Comparison of ENCODE assay signal across 8 cellular contexts in genomic region chr13:60164490-60164889, GRCh38. TPM values are rescaled to one million over a fixed set of nuclear protein-coding genes. Genes with fewer than 3 reads are reported as not detected.
A peak's percentile ranks its signal among the peaks of the same experiment; 100 is the strongest.
DNase-seq lines count a peak whose midpoint lies in the region; TF ChIP-seq lines count a peak whose summit lies in the region.

No MANE protein-coding gene starts in this region.

- H3K27me3 Mint-ChIP-seq in neural progenitor cell (ENCODE audit: insufficient read depth, low read depth): no peaks in the 10 kb centered on the region

- peak overlapping the region; percentile 96 for H3K4me2 ChIP-seq in neural progenitor cell

- H4K20me1 ChIP-seq in neural progenitor cell (ENCODE audit: low read depth): no peaks in the 10 kb centered on the region

- TF ChIP-seq CTCF in RWPE1 (conservative IDR thresholded peaks at IDR 0.05; ENCODE audit: low read depth) (no peak), esophagus squamous epithelium (IDR thresholded peaks at IDR 0.05) (no peak), neural progenitor cell (IDR thresholded peaks at IDR 0.05) (no peak)

- H3K9me3 ChIP-seq in esophagus squamous epithelium (no peaks in the 10 kb centered on the region), neural progenitor cell (ENCODE audit: low read depth) (no peaks in the 10 kb centered on the region)

- peak overlapping the region; percentile 95 for H3K27ac ChIP-seq in RWPE1
- peak overlapping the region; percentile 85 to 93 (median 90) for H3K27ac ChIP-seq in esophagus squamous epithelium
- peak overlapping the region; percentile 80 for H3K27ac ChIP-seq in neural progenitor cell

- H3K4me1 ChIP-seq in esophagus squamous epithelium (peaks cover 5 to 26% (median 7%) of the 10 kb centered on the region in 3 donors), neural progenitor cell (peaks cover 14% of the 10 kb centered on the region)

- intact Hi-C loops in esophagus squamous epithelium (cut with DNase I): no loop called here

- peaks cover 61% of the 10 kb centered on the region for H3K79me2 ChIP-seq in neural progenitor cell (ENCODE audit: low read depth)

- POLR2A ChIA-PET in RWPE1 (lab: Yijun Ruan, JAX; ENCODE audit: low non-redundant PET): interaction anchor here (0.5 to 0.6 kb wide), 2 partner anchors 50 to 137 kb away, joined by 3 read pairs; no protein-coding TSS in a partner anchor

- peaks cover 19% of the 10 kb centered on the region for H3K36me3 Mint-ChIP-seq in neural progenitor cell

- H3K27me3 ChIP-seq in esophagus squamous epithelium: no peaks in the 10 kb centered on the region
- no peaks in the 10 kb centered on the region for H3K27me3 ChIP-seq in neural progenitor cell

- H3K27ac Mint-ChIP-seq in neural progenitor cell: peak overlapping the region; percentile 96

- H2AFZ ChIP-seq in neural progenitor cell (replicated peaks): peak overlapping the region; percentile 83

- peaks cover 7% of the 10 kb centered on the region for H3K9me3 Mint-ChIP-seq in neural progenitor cell

- DNase-seq in ELF-1 (ENCODE audit: low read depth, low spot score): peak; percentile 43
- no peak for DNase-seq in RWPE1 (ENCODE audit: low spot score)
- DNase-seq in esophagus squamous epithelium (lab: John Stamatoyannopoulos, UW): no peak
- peak; percentile 19 for DNase-seq in neural progenitor cell (ENCODE audit: low spot score)
- DNase-seq in cortex of kidney (lab: John Stamatoyannopoulos, UW): no peak
- DNase-seq in HT-29 (ENCODE audit: low spot score): no peak
- DNase-seq in NCI-H1105 (lab: John Stamatoyannopoulos, UW): no peak
- DNase-seq in GM19238 (ENCODE audit: insufficient read length, low spot score): no peak

- peak overlapping the region; percentile 51 to 78 (median 68) for H3K4me3 ChIP-seq in esophagus squamous epithelium
- H3K4me3 ChIP-seq in neural progenitor cell: peak overlapping the region; percentile 98

- peak overlapping the region; percentile 95 for H3K4me3 Mint-ChIP-seq in neural progenitor cell

- peaks cover 21% of the 10 kb centered on the region for H3F3A ChIP-seq in neural progenitor cell (ENCODE audit: low read depth)

- H3K9ac ChIP-seq in neural progenitor cell: peak overlapping the region; percentile 86

- H3K36me3 ChIP-seq in esophagus squamous epithelium: no peaks in the 10 kb centered on the region
- no peaks in the 10 kb centered on the region for H3K36me3 ChIP-seq in neural progenitor cell

- WGBS in esophagus squamous epithelium, 2 donors: 47 to 68% methylated on average over 1 of the region's 1 CpG

- CTCF ChIA-PET in RWPE1 (lab: Yijun Ruan, JAX): interaction anchor here (0.6 kb wide), 1 partner anchor 80 kb away, joined by 3 read pairs; no protein-coding TSS in a partner anchor

- no peak for TF ChIP-seq POLR2A in esophagus squamous epithelium (IDR thresholded peaks at IDR 0.05)

- H3K4me1 Mint-ChIP-seq in neural progenitor cell: peaks cover 28% of the 10 kb centered on the region

RNA-seq across cellular contexts. Expression of gene DIAPH3, which starts 0.8 kb away (rescaled TPM):
- total RNA-seq in esophagus squamous epithelium (10 to 100 TPM in 1 of 4 donors, 1 to 10 TPM in 3; 2.2 to 11.1 (median 4.0) TPM), neural progenitor cell (ENCODE audit: low replicate concordance) (30.1 and 51.5 TPM in 2 replicates)
- total RNA-seq in HT-29 (2014; rRNA removed; shearing (Covaris generic)): 7.9 and 8.1 TPM in 2 replicates

Comparison
In these comparisons a context has a peak if more than half of its experiments do, and no peak if none do; other contexts are left out.
1. DNase-seq: peak in ELF-1 (single experiment) and neural progenitor cell (single experiment); none in RWPE1 (single experiment), esophagus squamous epithelium (single experiment), cortex of kidney (single experiment), HT-29 (single experiment), NCI-H1105 (single experiment) and GM19238 (single experiment).
2. Peak in every context shown above with its lines, with median percentiles within 50 percentile points of each other: H3K27ac ChIP-seq.